Comparison of ENCODE assay signal across 9 cellular contexts in genomic region chr16:10080031-10080772, GRCh38.
A peak's percentile ranks its signal among the peaks of the same experiment; 100 is the strongest.
DNase-seq lines count a peak whose midpoint lies in the region; FAIRE-seq and TF ChIP-seq lines count a peak whose summit lies in the region.
"Had no signal": no experiment of that assay in that cellular context is flagged by ENCODE, and none has a peak within 500 bp of the region (broad histone marks: within the 10 kb centered on the region; RNA-seq: fewer than 3 reads in every experiment).

No MANE protein-coding gene starts in this region.

- POLR2A ChIA-PET in HEK293T (lab: Yijun Ruan, JAX), result no interaction called here

- peak overlapping the region; percentile 83 for H3K4me2 ChIP-seq in keratinocyte (ENCODE audit: control insufficient read depth, extremely low read depth, insufficient read depth, low read depth, low read length)

- CTCF ChIA-PET in HEK293T (lab: Yijun Ruan, JAX), result no interaction called here

- H3K9me3 ChIP-seq in keratinocyte (ENCODE audit: control insufficient read depth, low read depth, low read length), result no peaks in the 10 kb centered on the region

- FAIRE-seq in keratinocyte (lab: Jason Lieb, UNC), result peak; percentile 88

- peaks cover 15% of the 10 kb centered on the region for H3K4me1 ChIP-seq in keratinocyte (ENCODE audit: control insufficient read depth, extremely low read depth, insufficient read depth, low read length)

- H3K27me3 ChIP-seq in keratinocyte (ENCODE audit: control insufficient read depth, extremely low read depth, insufficient read depth, low read length), result peaks cover 6% of the 10 kb centered on the region

- DNase-seq in HT1080 (ENCODE audit: low read depth), result peak; percentile 74
- peak; percentile 97 for DNase-seq in cerebellar cortex (ENCODE audit: low spot score)
- peak; percentile 28 for DNase-seq in keratinocyte (ENCODE audit: low read depth, low spot score)
- DNase-seq in NCI-H1105 treated with DMSO at 0.1 percent for 48 hours (lab: John Stamatoyannopoulos, UW), result no peak
- DNase-seq in HEK293T (ENCODE audit: extremely low spot score), result no peak
- no peak for DNase-seq in activated CD8-positive, alpha-beta memory T cell treated with anti-CD3 and anti-CD28 coated beads, Interleukin-2, amount 50 U/mL, for 48 hours
- no peak for DNase-seq in SIG-M5 (lab: John Stamatoyannopoulos, UW)
- DNase-seq: activated T-cell treated with anti-CD3 and anti-CD28 coated beads, Interleukin-2, amount 50 U/mL, for 24 hours had no signal

- H3K27ac ChIP-seq in keratinocyte (ENCODE audit: control insufficient read depth, insufficient read depth, low read length), result no peak overlapping the region
- H3K27ac ChIP-seq in temporal lobe (ENCODE audit: low read depth, low read length), result peak overlapping the region; percentile 64

- no peaks in the 10 kb centered on the region for H3K9me1 ChIP-seq in keratinocyte (ENCODE audit: control insufficient read depth, extremely low read depth, insufficient read depth, low read length)

- no peak overlapping the region for H2AFZ ChIP-seq in keratinocyte (ENCODE audit: control insufficient read depth, low read length)

- no peaks in the 10 kb centered on the region for H4K20me1 ChIP-seq in keratinocyte (ENCODE audit: control insufficient read depth, extremely low read depth, insufficient read depth, low read length)

- no peak overlapping the region for H3K9ac ChIP-seq in keratinocyte (ENCODE audit: control insufficient read depth, extremely low read depth, insufficient read depth, low read length)

- H3K4me3 ChIP-seq in keratinocyte (ENCODE audit: control insufficient read depth in 2 of 3, extremely low read depth in 1 of 3, insufficient read depth in 2 of 3, low read depth in 1 of 3, low read length in 3 of 3), result peak overlapping the region in 1 of 3 experiments; percentile 47

- dilution Hi-C loops in keratinocyte (cut with MboI; ENCODE audit: extremely low pct_ligation_motif_present, low sequenced_read_pairs), result no loop called here

- no peak for TF ChIP-seq CTCF in keratinocyte (optimal IDR thresholded peaks at IDR 0.05 in 1 of 3, IDR thresholded peaks at IDR 0.05 in 1 of 3, conservative IDR thresholded peaks at IDR 0.05 in 1 of 3; ENCODE audit: extremely low read depth in 1 of 3, insufficient read depth in 2 of 3, low read length in 3 of 3)

- no peaks in the 10 kb centered on the region for H3K36me3 ChIP-seq in keratinocyte (ENCODE audit: control insufficient read depth in 2 of 2, extremely low read depth in 1 of 2, insufficient read depth in 2 of 2, low read length in 2 of 2)

- H3K79me2 ChIP-seq in keratinocyte (ENCODE audit: control insufficient read depth, insufficient read depth, low read length), result no peaks in the 10 kb centered on the region

TF ChIP-seq in HEK293T, 16 proteins besides CTCF, POLR2A, EP300 and RAD21:
- TF ChIP-seq FOXA1 (IDR thresholded peaks at IDR 0.05), result no peak
- TF ChIP-seq ZNF384 (IDR thresholded peaks at IDR 0.05), result no peak
- no peak for TF ChIP-seq BHLHE40 (IDR thresholded peaks at IDR 0.05; ENCODE audit: borderline replicate concordance)
- no peak for TF ChIP-seq SUZ12 (IDR thresholded peaks at IDR 0.05)
- TF ChIP-seq SP1 (IDR thresholded peaks at IDR 0.05), result no peak
- no peak for TF ChIP-seq NFRKB (IDR thresholded peaks at IDR 0.05)
- TF ChIP-seq CTBP1 (IDR thresholded peaks at IDR 0.05; ENCODE audit: borderline replicate concordance), result no peak
- no peak for TF ChIP-seq LEF1 (IDR thresholded peaks at IDR 0.05; ENCODE audit: borderline replicate concordance)
- TF ChIP-seq PKNOX1 (IDR thresholded peaks at IDR 0.05), result no peak
- no peak for TF ChIP-seq FOXM1 (IDR thresholded peaks at IDR 0.05; ENCODE audit: borderline replicate concordance)
- no peak for TF ChIP-seq FOXK2 (IDR thresholded peaks at IDR 0.05)
- no peak for TF ChIP-seq HDGF (IDR thresholded peaks at IDR 0.05; ENCODE audit: borderline replicate concordance)
- TF ChIP-seq ARNT (IDR thresholded peaks at IDR 0.05), result no peak
- no peak for TF ChIP-seq L3MBTL2 (conservative IDR thresholded peaks at IDR 0.05)
- no peak for TF ChIP-seq TARDBP (IDR thresholded peaks at IDR 0.05)

Comparison
In these comparisons a context has a peak if more than half of its experiments do, and no peak if none do; other contexts are left out.
1. DNase-seq: peak in HT1080 (single experiment), cerebellar cortex (single experiment) and keratinocyte (single experiment); none in NCI-H1105 treated with DMSO at 0.1 percent for 48 hours (single experiment), HEK293T (single experiment), activated CD8-positive, alpha-beta memory T cell treated with anti-CD3 and anti-CD28 coated beads, Interleukin-2, amount 50 U/mL, for 48 hours (single experiment) and SIG-M5 (single experiment).